ENCODE assay signal across 1 cellular context in genomic region chr2:135607561-135607960, GRCh38.
TF ChIP-seq lines count a peak whose summit lies in the region.

No MANE protein-coding gene starts in this region.

TF ChIP-seq in HepG2, 621 proteins besides CTCF, POLR2A, EP300 and RAD21 (continued from another document):
- TF ChIP-seq THAP9 (CRISPR knock-in tag; IDR thresholded peaks at IDR 0.05; ENCODE audit: borderline replicate concordance) (no peak), NR2F6 (IDR thresholded peaks at IDR 0.05) (no peak), NR2F6 (CRISPR knock-in tag; IDR thresholded peaks at IDR 0.05) (no peak), NONO (IDR thresholded peaks at IDR 0.05) (no peak), NONO (CRISPR knock-in tag; conservative IDR thresholded peaks at IDR 0.05) (no peak), RXRA (CRISPR knock-in tag; IDR thresholded peaks at IDR 0.05) (no peak), ZBTB2 (CRISPR knock-in tag; IDR thresholded peaks at IDR 0.05; ENCODE audit: low read depth) (no peak), ZNF644 (CRISPR knock-in tag; IDR thresholded peaks at IDR 0.05; ENCODE audit: low read depth) (no peak)
- TF ChIP-seq, protein P1, sequence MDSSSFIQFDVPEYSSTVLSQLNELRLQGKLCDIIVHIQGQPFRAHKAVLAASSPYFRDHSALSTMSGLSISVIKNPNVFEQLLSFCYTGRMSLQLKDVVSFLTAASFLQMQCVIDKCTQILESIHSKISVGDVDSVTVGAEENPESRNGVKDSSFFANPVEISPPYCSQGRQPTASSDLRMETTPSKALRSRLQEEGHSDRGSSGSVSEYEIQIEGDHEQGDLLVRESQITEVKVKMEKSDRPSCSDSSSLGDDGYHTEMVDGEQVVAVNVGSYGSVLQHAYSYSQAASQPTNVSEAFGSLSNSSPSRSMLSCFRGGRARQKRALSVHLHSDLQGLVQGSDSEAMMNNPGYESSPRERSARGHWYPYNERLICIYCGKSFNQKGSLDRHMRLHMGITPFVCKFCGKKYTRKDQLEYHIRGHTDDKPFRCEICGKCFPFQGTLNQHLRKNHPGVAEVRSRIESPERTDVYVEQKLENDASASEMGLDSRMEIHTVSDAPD (CRISPR knock-in tag; IDR thresholded peaks at IDR 0.05), result no peak
- TF ChIP-seq, protein P2, sequence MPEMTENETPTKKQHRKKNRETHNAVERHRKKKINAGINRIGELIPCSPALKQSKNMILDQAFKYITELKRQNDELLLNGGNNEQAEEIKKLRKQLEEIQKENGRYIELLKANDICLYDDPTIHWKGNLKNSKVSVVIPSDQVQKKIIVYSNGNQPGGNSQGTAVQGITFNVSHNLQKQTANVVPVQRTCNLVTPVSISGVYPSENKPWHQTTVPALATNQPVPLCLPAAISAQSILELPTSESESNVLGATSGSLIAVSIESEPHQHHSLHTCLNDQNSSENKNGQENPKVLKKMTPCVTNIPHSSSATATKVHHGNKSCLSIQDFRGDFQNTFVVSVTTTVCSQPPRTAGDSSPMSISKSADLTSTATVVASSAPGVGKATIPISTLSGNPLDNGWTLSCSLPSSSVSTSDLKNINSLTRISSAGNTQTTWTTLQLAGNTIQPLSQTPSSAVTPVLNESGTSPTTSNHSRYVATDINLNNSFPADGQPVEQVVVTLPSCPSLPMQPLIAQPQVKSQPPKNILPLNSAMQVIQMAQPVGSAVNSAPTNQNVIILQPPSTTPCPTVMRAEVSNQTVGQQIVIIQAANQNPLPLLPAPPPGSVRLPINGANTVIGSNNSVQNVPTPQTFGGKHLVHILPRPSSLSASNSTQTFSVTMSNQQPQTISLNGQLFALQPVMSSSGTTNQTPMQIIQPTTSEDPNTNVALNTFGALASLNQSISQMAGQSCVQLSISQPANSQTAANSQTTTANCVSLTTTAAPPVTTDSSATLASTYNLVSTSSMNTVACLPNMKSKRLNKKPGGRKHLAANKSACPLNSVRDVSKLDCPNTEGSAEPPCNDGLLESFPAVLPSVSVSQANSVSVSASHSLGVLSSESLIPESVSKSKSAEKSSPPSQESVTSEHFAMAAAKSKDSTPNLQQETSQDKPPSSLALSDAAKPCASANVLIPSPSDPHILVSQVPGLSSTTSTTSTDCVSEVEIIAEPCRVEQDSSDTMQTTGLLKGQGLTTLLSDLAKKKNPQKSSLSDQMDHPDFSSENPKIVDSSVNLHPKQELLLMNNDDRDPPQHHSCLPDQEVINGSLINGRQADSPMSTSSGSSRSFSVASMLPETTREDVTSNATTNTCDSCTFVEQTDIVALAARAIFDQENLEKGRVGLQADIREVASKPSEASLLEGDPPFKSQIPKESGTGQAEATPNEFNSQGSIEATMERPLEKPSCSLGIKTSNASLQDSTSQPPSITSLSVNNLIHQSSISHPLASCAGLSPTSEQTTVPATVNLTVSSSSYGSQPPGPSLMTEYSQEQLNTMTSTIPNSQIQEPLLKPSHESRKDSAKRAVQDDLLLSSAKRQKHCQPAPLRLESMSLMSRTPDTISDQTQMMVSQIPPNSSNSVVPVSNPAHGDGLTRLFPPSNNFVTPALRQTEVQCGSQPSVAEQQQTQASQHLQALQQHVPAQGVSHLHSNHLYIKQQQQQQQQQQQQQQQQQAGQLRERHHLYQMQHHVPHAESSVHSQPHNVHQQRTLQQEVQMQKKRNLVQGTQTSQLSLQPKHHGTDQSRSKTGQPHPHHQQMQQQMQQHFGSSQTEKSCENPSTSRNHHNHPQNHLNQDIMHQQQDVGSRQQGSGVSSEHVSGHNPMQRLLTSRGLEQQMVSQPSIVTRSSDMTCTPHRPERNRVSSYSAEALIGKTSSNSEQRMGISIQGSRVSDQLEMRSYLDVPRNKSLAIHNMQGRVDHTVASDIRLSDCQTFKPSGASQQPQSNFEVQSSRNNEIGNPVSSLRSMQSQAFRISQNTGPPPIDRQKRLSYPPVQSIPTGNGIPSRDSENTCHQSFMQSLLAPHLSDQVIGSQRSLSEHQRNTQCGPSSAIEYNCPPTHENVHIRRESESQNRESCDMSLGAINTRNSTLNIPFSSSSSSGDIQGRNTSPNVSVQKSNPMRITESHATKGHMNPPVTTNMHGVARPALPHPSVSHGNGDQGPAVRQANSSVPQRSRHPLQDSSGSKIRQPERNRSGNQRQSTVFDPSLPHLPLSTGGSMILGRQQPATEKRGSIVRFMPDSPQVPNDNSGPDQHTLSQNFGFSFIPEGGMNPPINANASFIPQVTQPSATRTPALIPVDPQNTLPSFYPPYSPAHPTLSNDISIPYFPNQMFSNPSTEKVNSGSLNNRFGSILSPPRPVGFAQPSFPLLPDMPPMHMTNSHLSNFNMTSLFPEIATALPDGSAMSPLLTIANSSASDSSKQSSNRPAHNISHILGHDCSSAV (CRISPR knock-in tag; IDR thresholded peaks at IDR 0.05; ENCODE audit: borderline replicate concordance), result no peak
